9 cellular contexts compared by ENCODE assay signal in genomic region chr12:102740157-102741032, GRCh38.
DNase-seq lines count a peak whose midpoint lies in the region; ATAC-seq and TF ChIP-seq lines count a peak whose summit lies in the region.
"Had no signal": no experiment of that assay in that cellular context is flagged by ENCODE, and none has a peak within 500 bp of the region (broad histone marks: within the 10 kb centered on the region; RNA-seq: fewer than 3 reads in every experiment).

No MANE protein-coding gene starts in this region.

- H3K4me1 Mint-ChIP-seq in brain: peaks cover 5% of the 10 kb centered on the region
- peaks cover 15% of the 10 kb centered on the region for H3K4me1 Mint-ChIP-seq in osteocyte (ENCODE audit: unreplicated experiment)
- peaks cover 0 to 1% (median 0%) of the 10 kb centered on the region in 4 donors for H3K4me1 Mint-ChIP-seq in naive thymus-derived CD8-positive, alpha-beta T cell

- POLR2A ChIA-PET in naive thymus-derived CD8-positive, alpha-beta T cell (lab: Charles Lee): no interaction called here

- DNase-seq in GM12864 (ENCODE audit: low read depth) (no peak), NCI-H1105 treated with DMSO at 0.1 percent for 48 hours (lab: John Stamatoyannopoulos, UW) (peak; percentile 67), osteocyte (ENCODE audit: extremely low spot score, unreplicated experiment) (no peak), ureter (ENCODE audit: low spot score) (no peak)
- no peak for DNase-seq in naive thymus-derived CD8-positive, alpha-beta T cell

- peaks cover 0 to 5% (median 0%) of the 10 kb centered on the region in 5 experiments for H3K9me3 Mint-ChIP-seq in brain
- peaks cover 5% of the 10 kb centered on the region for H3K9me3 Mint-ChIP-seq in osteocyte (ENCODE audit: unreplicated experiment)
- H3K9me3 Mint-ChIP-seq in naive thymus-derived CD8-positive, alpha-beta T cell: peaks cover 0 to 12% (median 3%) of the 10 kb centered on the region in 9 donors

- H3K4me3 ChIP-seq in GM12864 (ENCODE audit: low read depth, low read length): no peak overlapping the region
- H3K4me3 ChIP-seq: lung had no signal

- peak overlapping the region in 2 of 5 experiments; percentile 7 to 52 for H3K27ac Mint-ChIP-seq in brain
- peak overlapping the region; percentile 77 for H3K27ac Mint-ChIP-seq in osteocyte (ENCODE audit: unreplicated experiment)
- no peak overlapping the region for H3K27ac Mint-ChIP-seq in naive thymus-derived CD8-positive, alpha-beta T cell

- H3K36me3 Mint-ChIP-seq in brain (no peaks in the 10 kb centered on the region), osteocyte (ENCODE audit: unreplicated experiment) (no peaks in the 10 kb centered on the region)
- H3K36me3 Mint-ChIP-seq in naive thymus-derived CD8-positive, alpha-beta T cell: peaks cover 0 to 4% (median 0%) of the 10 kb centered on the region in 3 donors

- H3K4me3 Mint-ChIP-seq in brain (no peak overlapping the region), osteocyte (ENCODE audit: unreplicated experiment) (no peak overlapping the region)
- H3K4me3 Mint-ChIP-seq in naive thymus-derived CD8-positive, alpha-beta T cell: no peak overlapping the region

- H3K27me3 Mint-ChIP-seq in brain (peaks cover 3% of the 10 kb centered on the region), osteocyte (ENCODE audit: unreplicated experiment) (peaks cover 2% of the 10 kb centered on the region)
- H3K27me3 Mint-ChIP-seq in naive thymus-derived CD8-positive, alpha-beta T cell: peaks cover 0 to 5% (median 2%) of the 10 kb centered on the region in 5 donors

- peak; percentile 29 for TF ChIP-seq CTCF in GM12864 (IDR thresholded peaks at IDR 0.05; ENCODE audit: low read depth, low read length, missing control alignments)
- peak; percentile 76 to 78 for TF ChIP-seq CTCF in brain (conservative IDR thresholded peaks at IDR 0.05)
- TF ChIP-seq CTCF in osteocyte (IDR thresholded peaks at IDR 0.05): peak; percentile 64

- ATAC-seq in GM21528 (IDR thresholded peaks at IDR 0.05; ENCODE audit: low FRiP score, unreplicated experiment) (no peak), GM21515 (IDR thresholded peaks at IDR 0.05; ENCODE audit: unreplicated experiment) (no peak)
- no peak for ATAC-seq in naive thymus-derived CD8-positive, alpha-beta T cell
